36 cellular contexts compared by ENCODE assay signal in the genomic region with DNA sequence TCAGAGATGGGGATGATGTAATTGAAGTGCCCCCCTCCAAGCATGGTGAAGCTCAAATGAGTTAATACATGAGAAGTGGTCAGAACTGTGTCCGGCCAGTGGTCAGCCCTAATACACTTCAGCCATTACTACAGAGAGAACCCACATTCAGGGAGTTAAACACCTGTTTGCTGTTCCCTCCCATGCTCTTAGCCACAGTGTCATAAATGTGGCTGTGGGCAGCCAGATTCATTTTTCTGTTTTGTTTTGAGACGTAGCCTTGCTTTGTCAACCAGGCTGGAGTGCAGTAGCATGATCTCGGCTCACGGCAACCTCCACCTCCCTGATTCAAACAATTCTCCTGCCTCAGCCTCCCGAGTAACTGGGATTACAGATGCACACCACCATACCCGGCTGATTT.
"Had no signal": no experiment of that assay in that cellular context is flagged by ENCODE, and none has a peak within 500 bp of the region (broad histone marks: within the 10 kb centered on the region; RNA-seq: fewer than 3 reads in every experiment).

No MANE protein-coding gene starts in this region.

- H3K36me3 Mint-ChIP-seq: activated naive CD4-positive, alpha-beta T cell treated with anti-CD3 and anti-CD28 coated beads, Interleukin-2, amount 10 ng/mL, durations not matched to agents 7 days and 5 days; activated naive CD4-positive, alpha-beta T cell treated with anti-CD3 and anti-CD28 coated beads, Interleukin-2, amount 50 U/mL, for 24 hours; activated naive CD8-positive, alpha-beta T cell; activated naive CD8-positive, alpha-beta T cell treated with anti-CD3 and anti-CD28 coated beads for 36 hours; activated naive CD8-positive, alpha-beta T cell treated with anti-CD3 and anti-CD28 coated beads, Interleukin-2, amount 10 ng/mL, durations not matched to agents 7 days and 5 days; brain had no signal

- H3K36me3 ChIP-seq: adrenal gland, ascending aorta, brain microvascular endothelial cell, breast epithelium, cardiac muscle cell, colonic mucosa had no signal

- H3K4me1 Mint-ChIP-seq: activated naive CD4-positive, alpha-beta T cell treated with anti-CD3 and anti-CD28 coated beads, Interleukin-2, amount 10 ng/mL, durations not matched to agents 7 days and 5 days; activated naive CD4-positive, alpha-beta T cell treated with anti-CD3 and anti-CD28 coated beads, Interleukin-2, amount 50 U/mL, for 24 hours; activated naive CD8-positive, alpha-beta T cell treated with anti-CD3 and anti-CD28 coated beads for 36 hours; activated naive CD8-positive, alpha-beta T cell treated with anti-CD3 and anti-CD28 coated beads, Interleukin-2, amount 10 ng/mL, durations not matched to agents 7 days and 5 days; activated naive CD8-positive, alpha-beta T cell treated with anti-CD3 and anti-CD28 coated beads, Interleukin-2, amount 50 U/mL, for 24 hours; activated T-helper 17 cell treated with anti-CD3 and anti-CD28 coated beads, Interleukin-2, amount 50 U/mL, for 72 hours; central memory CD8-positive, alpha-beta T cell had no signal

- H3K27ac Mint-ChIP-seq: activated naive CD4-positive, alpha-beta T cell treated with anti-CD3 and anti-CD28 coated beads for 36 hours; activated naive CD4-positive, alpha-beta T cell treated with anti-CD3 and anti-CD28 coated beads, Interleukin-2, amount 10 ng/mL, durations not matched to agents 7 days and 5 days; activated naive CD4-positive, alpha-beta T cell treated with anti-CD3 and anti-CD28 coated beads, Interleukin-2, amount 50 U/mL, for 24 hours; activated naive CD4-positive, alpha-beta T cell treated with anti-CD3 and anti-CD28 coated beads, Interleukin-2, amount 50 U/mL, for 72 hours; activated naive CD8-positive, alpha-beta T cell; activated naive CD8-positive, alpha-beta T cell treated with anti-CD3 and anti-CD28 coated beads for 36 hours; activated naive CD8-positive, alpha-beta T cell treated with anti-CD3 and anti-CD28 coated beads, Interleukin-2, amount 10 ng/mL, durations not matched to agents 7 days and 5 days; activated naive CD8-positive, alpha-beta T cell treated with anti-CD3 and anti-CD28 coated beads, Interleukin-2, amount 50 U/mL, for 24 hours; activated T-cell treated with anti-CD3 and anti-CD28 coated beads, Interleukin-2, amount 50 U/mL, for 72 hours; activated T-helper 1 cell treated with anti-CD3 and anti-CD28 coated beads, Interleukin-12 subunit alpha, Interleukin-12 subunit beta, Interleukin-2, Interleukin-4 antibody, amounts not matched to agents 30 ng/mL and 10 ng/mL and 1 ng/mL, durations not matched to agents 14 hours and 24 hours and 36 hours; activated T-helper 17 cell treated with anti-CD3 and anti-CD28 coated beads, Interleukin-2, amount 50 U/mL, for 72 hours; activated T-helper 2 cell treated with anti-CD3 and anti-CD28 coated beads, Interferon-gamma antibody, Interleukin-2, Interleukin-4, amounts not matched to agents 10 μg/mL and 5 μg/mL and 100 μg/mL, durations not matched to agents 14 hours and 24 hours and 36 hours had no signal

- H3K4me3 ChIP-seq: adrenal gland, ascending aorta, body of pancreas, breast epithelium, cardiac muscle cell, colonic mucosa had no signal

- H3K27me3 ChIP-seq: adrenal gland, ascending aorta, body of pancreas, brain microvascular endothelial cell, cardiac muscle cell, colonic mucosa had no signal

- H3K4me3 Mint-ChIP-seq: activated naive CD4-positive, alpha-beta T cell treated with anti-CD3 and anti-CD28 coated beads for 36 hours; activated naive CD4-positive, alpha-beta T cell treated with anti-CD3 and anti-CD28 coated beads, Interleukin-2, amount 10 ng/mL, durations not matched to agents 7 days and 5 days; activated naive CD4-positive, alpha-beta T cell treated with anti-CD3 and anti-CD28 coated beads, Interleukin-2, amount 50 U/mL, for 24 hours; activated naive CD8-positive, alpha-beta T cell; activated naive CD8-positive, alpha-beta T cell treated with anti-CD3 and anti-CD28 coated beads for 36 hours; activated naive CD8-positive, alpha-beta T cell treated with anti-CD3 and anti-CD28 coated beads, Interleukin-2, amount 10 ng/mL, durations not matched to agents 7 days and 5 days; activated naive CD8-positive, alpha-beta T cell treated with anti-CD3 and anti-CD28 coated beads, Interleukin-2, amount 50 U/mL, for 24 hours; activated T-cell treated with anti-CD3 and anti-CD28 coated beads, Interleukin-2, amount 50 U/mL, for 72 hours; activated T-helper 1 cell treated with anti-CD3 and anti-CD28 coated beads, Interleukin-12 subunit alpha, Interleukin-12 subunit beta, Interleukin-2, Interleukin-4 antibody, amounts not matched to agents 30 ng/mL and 10 ng/mL and 1 ng/mL, durations not matched to agents 14 hours and 24 hours and 36 hours; activated T-helper 17 cell treated with anti-CD3 and anti-CD28 coated beads, Interleukin-2, amount 50 U/mL, for 72 hours; brain; central memory CD8-positive, alpha-beta T cell had no signal

- ATAC-seq: activated naive CD4-positive, alpha-beta T cell treated with anti-CD3 and anti-CD28 coated beads, Interleukin-2, amount 50 U/mL, for 72 hours; activated naive CD8-positive, alpha-beta T cell treated with anti-CD3 and anti-CD28 coated beads, Interleukin-2, amount 50 U/mL, for 24 hours; activated T-cell treated with anti-CD3 and anti-CD28 coated beads, Interleukin-2, amount 50 U/mL, for 72 hours; activated T-helper 17 cell treated with anti-CD3 and anti-CD28 coated beads, Interleukin-2, amount 50 U/mL, for 72 hours; body of pancreas had no signal

- H3K9me3 ChIP-seq: adrenal gland, ascending aorta, body of pancreas, breast epithelium, colonic mucosa had no signal

- H3K27ac ChIP-seq: adrenal gland, ascending aorta, body of pancreas, brain microvascular endothelial cell, breast epithelium, cardiac muscle cell, colonic mucosa had no signal

- DNase-seq: activated effector memory CD4-positive, alpha-beta T cell treated with anti-CD3 and anti-CD28 coated beads, Interleukin-2, amount 50 U/mL, for 16 hours; activated effector memory CD4-positive, alpha-beta T cell treated with Interleukin-2 at 50 U/mL for 16 hours; activated gamma-delta T cell; activated gamma-delta T cell treated with Interleukin-2 at 50 U/mL for 16 hours; activated naive CD4-positive, alpha-beta T cell; activated naive CD4-positive, alpha-beta T cell treated with anti-CD3 and anti-CD28 coated beads for 36 hours; activated naive CD4-positive, alpha-beta T cell treated with anti-CD3 and anti-CD28 coated beads, Interleukin-2, amount 10 ng/mL, durations not matched to agents 7 days and 5 days; activated naive CD4-positive, alpha-beta T cell treated with anti-CD3 and anti-CD28 coated beads, Interleukin-2, amount 50 U/mL, for 16 hours; activated naive CD4-positive, alpha-beta T cell treated with Interleukin-2 at 50 U/mL for 16 hours; activated naive CD8-positive, alpha-beta T cell treated with anti-CD3 and anti-CD28 coated beads for 36 hours; activated naive CD8-positive, alpha-beta T cell treated with anti-CD3 and anti-CD28 coated beads, Interleukin-2, amount 10 ng/mL, durations not matched to agents 7 days and 5 days; activated naive CD8-positive, alpha-beta T cell treated with anti-CD3 and anti-CD28 coated beads, Interleukin-2, amount 50 U/mL, for 24 hours; activated T-cell treated with anti-CD3 and anti-CD28 coated beads, Interleukin-2, amount 50 U/mL, for 48 hours; activated T-cell treated with anti-CD3 and anti-CD28 coated beads, Interleukin-2, amount 50 U/mL, for 72 hours; adrenal gland; amniotic stem cell; amygdala; anterior cingulate cortex; aorta; body of pancreas; brain microvascular endothelial cell; caudate nucleus; central memory CD4-positive, alpha-beta T cell; cerebellar nuclear complex; colonic mucosa had no signal

- H3K4me1 ChIP-seq: adrenal gland, ascending aorta, body of pancreas, breast epithelium, colonic mucosa had no signal

- H3K27me3 Mint-ChIP-seq: activated naive CD4-positive, alpha-beta T cell treated with anti-CD3 and anti-CD28 coated beads, Interleukin-2, amount 10 ng/mL, durations not matched to agents 7 days and 5 days; activated naive CD4-positive, alpha-beta T cell treated with anti-CD3 and anti-CD28 coated beads, Interleukin-2, amount 50 U/mL, for 24 hours; activated naive CD8-positive, alpha-beta T cell; activated naive CD8-positive, alpha-beta T cell treated with anti-CD3 and anti-CD28 coated beads for 36 hours; activated naive CD8-positive, alpha-beta T cell treated with anti-CD3 and anti-CD28 coated beads, Interleukin-2, amount 50 U/mL, for 24 hours; brain; central memory CD8-positive, alpha-beta T cell had no signal
